ENCODE assay signal across 23 cellular contexts in genomic region chr5:66100851-66101250, GRCh38.
"Had no signal": no experiment of that assay in that cellular context is flagged by ENCODE, and none has a peak within 500 bp of the region (broad histone marks: within the 10 kb centered on the region; RNA-seq: fewer than 3 reads in every experiment).

No MANE protein-coding gene starts in this region.

- H3K4me3 Mint-ChIP-seq: nephron; neural crest cell; stimulated activated effector memory CD8-positive, alpha-beta T cell treated with anti-CD3 and anti-CD28 coated beads, Interleukin-12 subunit alpha, Interleukin-12 subunit beta, amount 100 ng/mL, for 72 hours; stimulated activated naive CD8-positive, alpha-beta T cell treated with anti-CD3 and anti-CD28 coated beads, Interleukin-15, Interleukin-2, amounts not matched to agents 100 ng/mL and 50 ng/mL, for 24 hours had no signal

- H3K4me1 Mint-ChIP-seq: naive thymus-derived CD8-positive, alpha-beta T cell; nephron; neural crest cell; stimulated activated effector memory CD8-positive, alpha-beta T cell treated with anti-CD3 and anti-CD28 coated beads, Interleukin-12 subunit alpha, Interleukin-12 subunit beta, amount 100 ng/mL, for 72 hours had no signal

- DNase-seq: hippocampal formation; left colon; left lung; lower lobe of right lung; mammary epithelial cell; mesenchymal stem cell; naive thymus-derived CD8-positive, alpha-beta T cell; pancreas; posterior cingulate gyrus; retina; right cardiac atrium; stimulated activated CD4-positive, alpha-beta T cell treated with anti-CD3 and anti-CD28 coated beads, Interleukin-12 subunit alpha, Interleukin-12 subunit beta, amount 100 ng/mL, for 4 hours; stimulated activated CD4-positive, alpha-beta T cell treated with anti-CD3 and anti-CD28 coated beads, Interleukin-15, amount 100 ng/mL, for 24 hours; stimulated activated CD4-positive, alpha-beta T cell treated with anti-CD3 and anti-CD28 coated beads, Interleukin-2, amount 100 ng/mL, for 24 hours; stimulated activated CD4-positive, alpha-beta T cell treated with anti-CD3 and anti-CD28 coated beads, Interleukin-4, amount 100 ng/mL, for 24 hours; stimulated activated naive CD4-positive, alpha-beta T cell; tibial artery; upper lobe of right lung had no signal

- H3K36me3 Mint-ChIP-seq: stimulated activated effector memory CD8-positive, alpha-beta T cell treated with anti-CD3 and anti-CD28 coated beads, Interleukin-12 subunit alpha, Interleukin-12 subunit beta, amount 100 ng/mL, for 72 hours had no signal

- H3K27me3 Mint-ChIP-seq: naive thymus-derived CD8-positive, alpha-beta T cell; stimulated activated naive CD8-positive, alpha-beta T cell treated with anti-CD3 and anti-CD28 coated beads, Interleukin-15, Interleukin-2, amounts not matched to agents 100 ng/mL and 50 ng/mL, for 24 hours had no signal

- H3K27ac Mint-ChIP-seq: nephron; stimulated activated effector memory CD8-positive, alpha-beta T cell treated with anti-CD3 and anti-CD28 coated beads, Interleukin-12 subunit alpha, Interleukin-12 subunit beta, amount 100 ng/mL, for 72 hours; stimulated activated naive CD8-positive, alpha-beta T cell treated with anti-CD3 and anti-CD28 coated beads, Interleukin-15, Interleukin-2, amounts not matched to agents 100 ng/mL and 50 ng/mL, for 24 hours had no signal

- ATAC-seq: left colon; left lung; lower lobe of right lung; naive thymus-derived CD8-positive, alpha-beta T cell; pancreas; right cardiac atrium; sciatic nerve; stimulated activated effector memory CD8-positive, alpha-beta T cell treated with anti-CD3 and anti-CD28 coated beads, Interleukin-12 subunit alpha, Interleukin-12 subunit beta, amount 100 ng/mL, for 72 hours; upper lobe of right lung had no signal
